ENCODE assay signal across 9 cellular contexts in genomic region chr16:1102921-1103648, GRCh38. TPM values are rescaled to one million over a fixed set of nuclear protein-coding genes. Genes with fewer than 3 reads are reported as not detected.
DNase-seq lines count a peak whose midpoint lies in the region; ATAC-seq and TF ChIP-seq lines count a peak whose summit lies in the region.
"Had no signal": no experiment of that assay in that cellular context is flagged by ENCODE, and none has a peak within 500 bp of the region (broad histone marks: within the 10 kb centered on the region; RNA-seq: fewer than 3 reads in every experiment).

No MANE protein-coding gene starts in this region.

- peaks cover 0 to 10% of the 10 kb centered on the region in 2 experiments; a peak in 2 of 4 replicates for H3K4me1 Mint-ChIP-seq in H9

- H3K4me1 ChIP-seq in H9 (ENCODE audit: insufficient read depth, low read length) (no peaks in the 10 kb centered on the region), adrenal gland (replicated peaks in 1 of 2) (peaks cover 0 to 9% of the 10 kb centered on the region in 2 donors), iPS-18a (ENCODE audit: control insufficient read depth, low read depth, low read length) (no peaks in the 10 kb centered on the region)

- ATAC-seq in GM21526 (IDR thresholded peaks at IDR 0.05; ENCODE audit: low FRiP score, unreplicated experiment): no peak

- H3K4me3 Mint-ChIP-seq in H9: peak overlapping the region; percentile 45 to 57; a peak in 3 of 5 replicates

- no peak overlapping the region for H3T11ph ChIP-seq in H9 (ENCODE audit: low read length)

- H2BK20ac ChIP-seq in H9 (ENCODE audit: low read depth, low read length, poor library complexity, severe bottlenecking): no peak overlapping the region

- no peak overlapping the region for H2AK5ac ChIP-seq in H9 (ENCODE audit: insufficient read length, low read length)

- no peak overlapping the region for H4K5ac ChIP-seq in H9 (ENCODE audit: insufficient read length, low read depth, low read length)

- no peaks in the 10 kb centered on the region for H3K36me3 Mint-ChIP-seq in H9 (ENCODE audit: insufficient read depth in 1 of 3, low read depth in 3 of 3)

- H3K79me2 ChIP-seq in H9 (ENCODE audit: insufficient read depth, low read length): no peaks in the 10 kb centered on the region

- no peak overlapping the region for H4K8ac ChIP-seq in H9 (replicated peaks; ENCODE audit: insufficient read length, low read depth, low read length)

- H3K14ac ChIP-seq in H9 (ENCODE audit: insufficient read depth, low read length): 0 out of 2 replicates have a peak overlapping the region, but pooled peaks have one; percentile 54

- H3K56ac ChIP-seq in H9 (ENCODE audit: insufficient read length, low read depth, low read length): no peak overlapping the region

- peaks cover 4% of the 10 kb centered on the region for H3K23me2 ChIP-seq in H9 (ENCODE audit: insufficient read length, low read depth, low read length, poor library complexity, severe bottlenecking)

- H3K4me2 ChIP-seq in H9 (ENCODE audit: insufficient read depth, insufficient read length, low read length): peak overlapping the region; percentile 50

- no peak overlapping the region for H2BK12ac ChIP-seq in H9 (ENCODE audit: insufficient read length, low read depth, low read length)

- H3K27me3 ChIP-seq in H9 (ENCODE audit: insufficient read depth, low read length): no peaks in the 10 kb centered on the region
- H3K27me3 ChIP-seq in adrenal gland: peaks cover 12% of the 10 kb centered on the region
- peaks cover 9% of the 10 kb centered on the region for H3K27me3 ChIP-seq in iPS-18a (ENCODE audit: control insufficient read depth, insufficient read depth, low read length)

- H3K27ac ChIP-seq in H9 (ENCODE audit: insufficient read length, low read depth, low read length) (no peak overlapping the region), adrenal gland (no peak overlapping the region), iPS-18a (ENCODE audit: low read length) (no peak overlapping the region)

- H3K4ac ChIP-seq in H9 (ENCODE audit: low read depth, low read length): no peak overlapping the region

- TF ChIP-seq CTCF in AG10803 (conservative IDR thresholded peaks at IDR 0.05; ENCODE audit: low read length) (no peak; the same call in 1 of the 2 replicates), H9 (conservative IDR thresholded peaks at IDR 0.05) (peak; percentile 73), adrenal gland (IDR thresholded peaks at IDR 0.05) (peak in 5 of 6 experiments; percentile 33 to 84 (median 56))

- H3K18ac ChIP-seq in H9 (ENCODE audit: insufficient read length, low read depth, low read length): no peak overlapping the region

- no peaks in the 10 kb centered on the region for H4K20me1 ChIP-seq in H9 (ENCODE audit: control insufficient read depth, insufficient read depth, insufficient read length)

- no peak overlapping the region for H2BK5ac ChIP-seq in H9 (ENCODE audit: insufficient read length, low read length)

- TF ChIP-seq POLR2A in adrenal gland (IDR thresholded peaks at IDR 0.05): no peak

- H3K27me3 Mint-ChIP-seq in H9 (ENCODE audit: low read depth): peaks cover 11% of the 10 kb centered on the region

- no peak overlapping the region for H2BK15ac ChIP-seq in H9 (ENCODE audit: low read depth, low read length)

- H3K9me3 ChIP-seq in H9 (ENCODE audit: control insufficient read depth, low read depth, low read length): no peaks in the 10 kb centered on the region
- H3K9me3 ChIP-seq in adrenal gland (replicated peaks in 1 of 3): no peaks in the 10 kb centered on the region
- H3K9me3 ChIP-seq in iPS-18a (ENCODE audit: control insufficient read depth, low read depth, low read length): no peaks in the 10 kb centered on the region

- H3K23ac ChIP-seq in H9 (ENCODE audit: insufficient read length, low read depth, low read length): no peak overlapping the region

- intact Hi-C loops in adrenal gland (cut with DNase I): loop anchor here in 1 of 2 donors (2.0 kb wide), 1 partner anchor 46 kb away; no protein-coding TSS in a partner anchor

- no peaks in the 10 kb centered on the region; a peak in 1 of 5 replicates for H3K9me3 Mint-ChIP-seq in H9

- H2BK120ac ChIP-seq in H9 (ENCODE audit: low read depth, low read length, poor library complexity, severe bottlenecking): no peak overlapping the region

- H4K91ac ChIP-seq in H9 (ENCODE audit: insufficient read length, low read depth, low read length): no peak overlapping the region

- no peak overlapping the region for H2AFZ ChIP-seq in H9 (ENCODE audit: low read length)

- DNase-seq in AG10803 (ENCODE audit: low read depth) (peak; percentile 12), H9 (peak; percentile 69), T-helper 2 cell (peak; percentile 43 to 62 (median 54)), adrenal gland (peak in 6 of 7 donors; percentile 45 to 79 (median 68)), NCI-H1694 (lab: John Stamatoyannopoulos, UW) (no peak)
- DNase-seq in stimulated activated CD4-positive, alpha-beta T cell treated with anti-CD3 and anti-CD28 coated beads, Interleukin-12 subunit alpha, Interleukin-12 subunit beta, amount 100 ng/mL, for 48 hours (ENCODE audit: low read depth in 2 of 3, low spot score in 1 of 3): peak; percentile 33 to 58 (median 56)

- no peak overlapping the region for H3K9ac ChIP-seq in H9 (ENCODE audit: extremely low read depth, insufficient read length, low read length)
- no peak overlapping the region for H3K9ac ChIP-seq in iPS-18a (ENCODE audit: low read length)

- no peak overlapping the region for H3K27ac Mint-ChIP-seq in H9

- H3K4me3 ChIP-seq in AG10803 (ENCODE audit: low read length): no peak overlapping the region
- no peak overlapping the region for H3K4me3 ChIP-seq in adrenal gland
- H3K4me3 ChIP-seq in iPS-18a (ENCODE audit: low read length): peak overlapping the region; percentile 52

- H3K36me3 ChIP-seq in adrenal gland (replicated peaks in 1 of 2) (no peaks in the 10 kb centered on the region), iPS-18a (ENCODE audit: control insufficient read depth, low read depth, low read length) (no peaks in the 10 kb centered on the region)

- WGBS in H9 (ENCODE audit: extremely low coverage, insufficient read length, low lambda C conversion rate): no CpG with 5 or more reads among the region's 61 CpGs
- 7 to 14% (median 8%) methylated on average over 6 to 60 of the region's 61 CpGs for WGBS in adrenal gland, 4 donors

- H3K79me1 ChIP-seq in H9 (ENCODE audit: insufficient read depth, low read depth, low read length, poor library complexity, severe bottlenecking): no peaks in the 10 kb centered on the region

RNA-seq across cellular contexts. Expression of gene C1QTNF8, which starts 7.0 kb away (rescaled TPM):
- total RNA-seq in H9 (2021) (not detected in 2 replicates), adrenal gland (under 1 TPM in 2 of 8 donors, not detected in 6; 0.14 to 0.19 TPM)
- under 1 TPM in 2 of 3 donors, not detected in 1; 0.30 to 0.64 TPM for polyA plus RNA-seq in adrenal gland
- total RNA-seq: pulmonary artery endothelial cell had no signal

RNA-seq across cellular contexts. Expression of gene SSTR5, which starts 30.5 kb away (rescaled TPM):
- total RNA-seq in H9 (2021) (0.22 and 0.37 TPM in 2 replicates), adrenal gland (10 to 100 TPM in 1 of 8 donors, 1 to 10 TPM in 6, under 1 TPM in 1; 0.79 to 14.4 (median 3.0) TPM)
- polyA plus RNA-seq in adrenal gland: under 1 TPM in 2 of 3 donors, not detected in 1; 0.17 to 0.24 TPM

RNA-seq across cellular contexts. Expression of gene CACNA1H, which starts 49.8 kb away (rescaled TPM):
- 41.9 and 43.3 TPM in 2 replicates for total RNA-seq in H9 (2021)
- total RNA-seq in adrenal gland: 100 to 1,000 TPM in 1 of 8 donors, 10 to 100 TPM in 7; 25.1 to 121 (median 41.7) TPM
- polyA plus RNA-seq in adrenal gland: 10 to 100 TPM; 20.1 to 36.2 (median 21.7) TPM
